11 cellular contexts compared by ENCODE assay signal in genomic region chr5:42703238-42703637, GRCh38.
"Had no signal": no experiment of that assay in that cellular context is flagged by ENCODE, and none has a peak within 500 bp of the region (broad histone marks: within the 10 kb centered on the region; RNA-seq: fewer than 3 reads in every experiment).

No MANE protein-coding gene starts in this region.

- H3K4me2 ChIP-seq: GM23338 had no signal

- H3K27ac ChIP-seq: GM23248 had no signal

- H3K9ac ChIP-seq: GM23248 had no signal

- FAIRE-seq: H1, H54 had no signal

- ATAC-seq: GM23338, HCT116 had no signal

- H2AFZ ChIP-seq: GM23248, GM23338 had no signal

- DNase-seq: GM23248, GOT3, H7, H9, HCEC 1CT, HFFc6 had no signal

- H3K36me3 ChIP-seq: HAP-1 had no signal

- H3K4me1 ChIP-seq: HAP-1 had no signal

- H3K4me3 ChIP-seq: GM23248, GM23338, HAP-1 had no signal
